9 cellular contexts compared by ENCODE assay signal in genomic region chr2:222057249-222058073, GRCh38.
DNase-seq lines count a peak whose midpoint lies in the region; ATAC-seq, FAIRE-seq and TF ChIP-seq lines count a peak whose summit lies in the region.
"Had no signal": no experiment of that assay in that cellular context is flagged by ENCODE, and none has a peak within 500 bp of the region (broad histone marks: within the 10 kb centered on the region; RNA-seq: fewer than 3 reads in every experiment).

No MANE protein-coding gene starts in this region.

- H3K27ac Mint-ChIP-seq in endothelial cell (ENCODE audit: unreplicated experiment) = no peak overlapping the region
- no peak overlapping the region for H3K27ac Mint-ChIP-seq in activated naive CD4-positive, alpha-beta T cell treated with anti-CD3 and anti-CD28 coated beads, Interleukin-2, amount 50 U/mL, for 72 hours

- peak; percentile 62 for FAIRE-seq in GM12891 (lab: Jason Lieb, UNC)
- FAIRE-seq: colon had no signal

- DNase-seq in AG08395 (ENCODE audit: low spot score) (peak; percentile 49), GM12891 (ENCODE audit: insufficient read length, low spot score) (peak; percentile 27), NCI-H2227 treated with DMSO at 0.1 percent for 48 hours (lab: John Stamatoyannopoulos, UW) (peak; percentile 23), endothelial cell (ENCODE audit: low spot score) (no peak), retina (peak; percentile 24), KG1 (lab: John Stamatoyannopoulos, UW) (no peak)
- no peak for DNase-seq in activated naive CD4-positive, alpha-beta T cell treated with anti-CD3 and anti-CD28 coated beads, Interleukin-2, amount 50 U/mL, for 72 hours (ENCODE audit: low spot score in 2 of 2)

- no peak for ATAC-seq in activated naive CD4-positive, alpha-beta T cell treated with anti-CD3 and anti-CD28 coated beads, Interleukin-2, amount 50 U/mL, for 72 hours
- ATAC-seq in HG03439 (IDR thresholded peaks at IDR 0.05; ENCODE audit: unreplicated experiment) = no peak

- no peaks in the 10 kb centered on the region for H3K36me3 Mint-ChIP-seq in endothelial cell (ENCODE audit: low read depth, unreplicated experiment)
- no peaks in the 10 kb centered on the region for H3K36me3 Mint-ChIP-seq in activated naive CD4-positive, alpha-beta T cell treated with anti-CD3 and anti-CD28 coated beads, Interleukin-2, amount 50 U/mL, for 72 hours

- TF ChIP-seq CTCF in endothelial cell (IDR thresholded peaks at IDR 0.05; ENCODE audit: unreplicated experiment) = peak; percentile 85

- peaks cover 6% of the 10 kb centered on the region for H3K27me3 Mint-ChIP-seq in endothelial cell (ENCODE audit: unreplicated experiment)

- H3K4me3 Mint-ChIP-seq in endothelial cell (ENCODE audit: unreplicated experiment) = no peak overlapping the region

- H3K4me1 Mint-ChIP-seq in endothelial cell (ENCODE audit: unreplicated experiment) = peaks cover 3% of the 10 kb centered on the region

- H3K9me3 Mint-ChIP-seq in endothelial cell (ENCODE audit: unreplicated experiment) = no peaks in the 10 kb centered on the region
- H3K9me3 Mint-ChIP-seq in activated naive CD4-positive, alpha-beta T cell treated with anti-CD3 and anti-CD28 coated beads, Interleukin-2, amount 50 U/mL, for 72 hours = no peaks in the 10 kb centered on the region

- TF ChIP-seq POLR2A in GM12891 (IDR thresholded peaks at IDR 0.05; ENCODE audit: low read depth, low read length) = no peak

TF ChIP-seq in GM12891, 5 proteins besides CTCF, POLR2A, EP300 and RAD21:
- TF ChIP-seq PAX5 (IDR thresholded peaks at IDR 0.05; ENCODE audit: insufficient read depth, low read length, severe bottlenecking) (no peak), POU2F2 (IDR thresholded peaks at IDR 0.05; ENCODE audit: low read depth, low read length) (no peak), POLR2AphosphoS5 (IDR thresholded peaks at IDR 0.05; ENCODE audit: low read depth, low read length) (no peak), SPI1 (IDR thresholded peaks at IDR 0.05; ENCODE audit: low read depth, low read length) (no peak), TAF1 (IDR thresholded peaks at IDR 0.05; ENCODE audit: low read depth, low read length) (no peak)

Comparison
In these comparisons a context has a peak if more than half of its experiments do, and no peak if none do; other contexts are left out.
1. DNase-seq: peak in AG08395 (single experiment), GM12891 (single experiment), NCI-H2227 treated with DMSO at 0.1 percent for 48 hours (single experiment) and retina (single experiment); none in endothelial cell (single experiment), activated naive CD4-positive, alpha-beta T cell treated with anti-CD3 and anti-CD28 coated beads, Interleukin-2, amount 50 U/mL, for 72 hours (0 of 2) and KG1 (single experiment).